In the genomic region with DNA sequence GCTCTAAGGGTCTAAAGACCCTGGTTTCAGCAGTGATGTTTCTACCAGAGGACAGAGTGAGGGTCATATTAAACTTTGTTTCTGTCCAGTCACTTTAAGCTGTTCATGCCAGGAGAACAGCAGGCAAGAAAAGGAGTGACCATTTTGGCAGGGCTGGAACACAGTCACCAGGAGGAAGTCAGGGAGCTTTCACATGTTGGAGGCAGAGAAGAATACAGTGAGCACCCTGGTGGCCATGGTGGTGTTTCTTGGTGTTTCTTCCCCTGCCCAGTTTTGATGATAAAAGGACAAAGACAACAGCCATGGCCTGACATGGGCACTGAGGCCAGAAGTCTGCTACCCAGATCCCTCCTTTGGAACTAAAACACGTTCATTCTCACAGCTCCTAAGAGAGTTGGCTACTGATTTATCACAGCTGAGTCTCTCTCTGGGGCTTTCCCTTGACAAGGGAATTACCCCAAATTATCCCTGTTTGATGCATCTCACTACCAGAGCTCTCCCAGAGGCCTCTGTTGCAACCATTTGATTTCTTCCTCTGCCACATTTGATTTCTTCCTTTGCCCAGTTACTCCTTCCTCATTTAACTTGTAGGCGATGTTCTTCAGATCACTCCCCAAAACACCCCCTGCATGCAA, we compare ENCODE assay signal across 13 cellular contexts.
DNase-seq lines count a peak whose midpoint lies in the region; ATAC-seq and TF ChIP-seq lines count a peak whose summit lies in the region.
"Had no signal": no experiment of that assay in that cellular context is flagged by ENCODE, and none has a peak within 500 bp of the region (broad histone marks: within the 10 kb centered on the region; RNA-seq: fewer than 3 reads in every experiment).

No MANE protein-coding gene starts in this region.

- H3K4me3 Mint-ChIP-seq in stimulated activated naive CD8-positive, alpha-beta T cell treated with anti-CD3 and anti-CD28 coated beads, Interleukin-15, amount 100 ng/mL, for 72 hours = no peak overlapping the region
- no peak overlapping the region for H3K4me3 Mint-ChIP-seq in mesothelial cell of epicardium
- H3K4me3 Mint-ChIP-seq: type B pancreatic cell had no signal

- no peak overlapping the region for H3K27ac ChIP-seq in brain microvascular endothelial cell
- no peak overlapping the region for H3K27ac ChIP-seq in left ventricle myocardium inferior (replicated peaks)
- H3K27ac ChIP-seq: A549, skin epidermis had no signal

- no peaks in the 10 kb centered on the region for H3K4me1 ChIP-seq in left ventricle myocardium inferior
- H3K4me1 ChIP-seq: A549 had no signal

- H3K4me3 ChIP-seq in brain microvascular endothelial cell (ENCODE audit: low read depth, low read length) = no peak overlapping the region
- no peak overlapping the region for H3K4me3 ChIP-seq in left ventricle myocardium inferior
- H3K4me3 ChIP-seq: A549, lung, skin epidermis had no signal

- ATAC-seq in stimulated activated naive CD8-positive, alpha-beta T cell treated with anti-CD3 and anti-CD28 coated beads, Interleukin-15, amount 100 ng/mL, for 72 hours = peak; percentile 68
- ATAC-seq in stimulated activated naive CD8-positive, alpha-beta T cell treated with anti-CD3 and anti-CD28 coated beads, Interleukin-15, Interleukin-2, amounts not matched to agents 100 U/mL and 50 U/mL, for 24 hours = no peak
- ATAC-seq in GM21723 (IDR thresholded peaks at IDR 0.05; ENCODE audit: unreplicated experiment) (peak; percentile 86), HG03108 (IDR thresholded peaks at IDR 0.05; ENCODE audit: unreplicated experiment) (peak; percentile 77)
- ATAC-seq: A549 had no signal

- in situ Hi-C loops in brain microvascular endothelial cell (cut with HindIII; ENCODE audit: low pct_ligation_motif_present, low sequenced_read_pairs) = no loop called here

- H3K9me3 Mint-ChIP-seq in stimulated activated naive CD8-positive, alpha-beta T cell treated with anti-CD3 and anti-CD28 coated beads, Interleukin-15, amount 100 ng/mL, for 72 hours = no peaks in the 10 kb centered on the region
- peaks cover 11% of the 10 kb centered on the region for H3K9me3 Mint-ChIP-seq in mesothelial cell of epicardium
- H3K9me3 Mint-ChIP-seq: type B pancreatic cell had no signal

- no peaks in the 10 kb centered on the region for H3K27me3 ChIP-seq in brain microvascular endothelial cell (replicated peaks)
- H3K27me3 ChIP-seq in left ventricle myocardium inferior (ENCODE audit: low read depth) = no peaks in the 10 kb centered on the region

- TF ChIP-seq CTCF in brain microvascular endothelial cell (IDR thresholded peaks at IDR 0.05; ENCODE audit: low read depth, low read length, missing control alignments) (no peak), left ventricle myocardium inferior (IDR thresholded peaks at IDR 0.05; ENCODE audit: borderline replicate concordance) (no peak), mesothelial cell of epicardium (IDR thresholded peaks at IDR 0.05; ENCODE audit: unreplicated experiment) (no peak)

- H3K27ac Mint-ChIP-seq in stimulated activated naive CD8-positive, alpha-beta T cell treated with anti-CD3 and anti-CD28 coated beads, Interleukin-15, amount 100 ng/mL, for 72 hours = peak overlapping the region in 1 of 2 donors; percentile 69
- H3K27ac Mint-ChIP-seq in mesothelial cell of epicardium = no peak overlapping the region
- H3K27ac Mint-ChIP-seq: type B pancreatic cell had no signal

- peaks cover 18% of the 10 kb centered on the region for H3K9me3 ChIP-seq in left ventricle myocardium inferior (replicated peaks)
- H3K9me3 ChIP-seq: A549 had no signal

- no peaks in the 10 kb centered on the region for H3K27me3 Mint-ChIP-seq in stimulated activated naive CD8-positive, alpha-beta T cell treated with anti-CD3 and anti-CD28 coated beads, Interleukin-15, amount 100 ng/mL, for 72 hours
- no peaks in the 10 kb centered on the region for H3K27me3 Mint-ChIP-seq in mesothelial cell of epicardium (ENCODE audit: low read depth)
- H3K27me3 Mint-ChIP-seq: type B pancreatic cell had no signal

- no peaks in the 10 kb centered on the region for H3K36me3 Mint-ChIP-seq in mesothelial cell of epicardium
- H3K36me3 Mint-ChIP-seq: type B pancreatic cell had no signal

- DNase-seq in stimulated activated naive CD8-positive, alpha-beta T cell treated with anti-CD3 and anti-CD28 coated beads, Interleukin-15, amount 100 ng/mL, for 72 hours = no peak
- no peak for DNase-seq in stimulated activated naive CD8-positive, alpha-beta T cell treated with anti-CD3 and anti-CD28 coated beads, Interleukin-15, Interleukin-2, amounts not matched to agents 100 U/mL and 50 U/mL, for 24 hours
- no peak for DNase-seq in dermis blood vessel endothelial cell
- no peak for DNase-seq in brain microvascular endothelial cell
- no peak for DNase-seq in left ventricle myocardium inferior
- no peak for DNase-seq in mesothelial cell of epicardium (ENCODE audit: low spot score in 2 of 2, unreplicated experiment in 2 of 2)
- DNase-seq: KBM-7 had no signal

- H3K36me3 ChIP-seq in brain microvascular endothelial cell (replicated peaks) = no peaks in the 10 kb centered on the region
- H3K36me3 ChIP-seq in left ventricle myocardium inferior = no peaks in the 10 kb centered on the region

- no peaks in the 10 kb centered on the region for H3K4me1 Mint-ChIP-seq in stimulated activated naive CD8-positive, alpha-beta T cell treated with anti-CD3 and anti-CD28 coated beads, Interleukin-15, amount 100 ng/mL, for 72 hours
- H3K4me1 Mint-ChIP-seq in mesothelial cell of epicardium = peaks cover 12% of the 10 kb centered on the region

- intact Hi-C loops in left ventricle myocardium inferior (cut with micrococcal nuclease) = no loop called here
